In the genomic region with DNA sequence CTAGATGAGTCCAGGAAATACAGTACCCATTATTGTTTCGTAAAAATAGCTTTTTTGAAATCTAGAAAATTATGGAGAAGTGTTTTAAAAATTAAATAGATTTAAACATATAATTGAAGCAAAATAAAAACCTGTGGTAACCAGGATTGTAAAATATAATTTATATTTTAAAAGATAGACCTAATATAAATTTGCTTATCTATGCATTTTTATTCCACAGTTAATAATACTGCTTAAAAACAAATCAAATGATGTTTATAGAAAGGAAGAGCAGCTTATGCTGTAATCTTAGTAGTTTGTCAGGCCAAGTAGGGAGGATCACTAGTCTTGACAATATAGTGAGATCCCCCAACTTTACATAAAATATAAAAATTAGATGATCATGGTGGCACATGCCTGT, we compare ENCODE assay signal across 11 cellular contexts.
"Had no signal": no experiment of that assay in that cellular context is flagged by ENCODE, and none has a peak within 500 bp of the region (broad histone marks: within the 10 kb centered on the region; RNA-seq: fewer than 3 reads in every experiment).

No MANE protein-coding gene starts in this region.

- H3K27ac ChIP-seq: GM23248 had no signal

- H3K9ac ChIP-seq: GM23248 had no signal

- DNase-seq: GM23248, GOT3, H7, H9, HCEC 1CT, HFFc6 had no signal

- FAIRE-seq: H1, H54 had no signal

- H3K36me3 ChIP-seq: HAP-1 had no signal

- H2AFZ ChIP-seq: GM23248, GM23338 had no signal

- H3K4me1 ChIP-seq: HAP-1 had no signal

- ATAC-seq: GM23338, HCT116 had no signal

- H3K9me3 ChIP-seq: HAP-1 had no signal

- H3K4me2 ChIP-seq: GM23338 had no signal

- H3K4me3 ChIP-seq: GM23248, GM23338, HAP-1 had no signal
